ENCODE assay signal across 1 cellular context in the genomic region with DNA sequence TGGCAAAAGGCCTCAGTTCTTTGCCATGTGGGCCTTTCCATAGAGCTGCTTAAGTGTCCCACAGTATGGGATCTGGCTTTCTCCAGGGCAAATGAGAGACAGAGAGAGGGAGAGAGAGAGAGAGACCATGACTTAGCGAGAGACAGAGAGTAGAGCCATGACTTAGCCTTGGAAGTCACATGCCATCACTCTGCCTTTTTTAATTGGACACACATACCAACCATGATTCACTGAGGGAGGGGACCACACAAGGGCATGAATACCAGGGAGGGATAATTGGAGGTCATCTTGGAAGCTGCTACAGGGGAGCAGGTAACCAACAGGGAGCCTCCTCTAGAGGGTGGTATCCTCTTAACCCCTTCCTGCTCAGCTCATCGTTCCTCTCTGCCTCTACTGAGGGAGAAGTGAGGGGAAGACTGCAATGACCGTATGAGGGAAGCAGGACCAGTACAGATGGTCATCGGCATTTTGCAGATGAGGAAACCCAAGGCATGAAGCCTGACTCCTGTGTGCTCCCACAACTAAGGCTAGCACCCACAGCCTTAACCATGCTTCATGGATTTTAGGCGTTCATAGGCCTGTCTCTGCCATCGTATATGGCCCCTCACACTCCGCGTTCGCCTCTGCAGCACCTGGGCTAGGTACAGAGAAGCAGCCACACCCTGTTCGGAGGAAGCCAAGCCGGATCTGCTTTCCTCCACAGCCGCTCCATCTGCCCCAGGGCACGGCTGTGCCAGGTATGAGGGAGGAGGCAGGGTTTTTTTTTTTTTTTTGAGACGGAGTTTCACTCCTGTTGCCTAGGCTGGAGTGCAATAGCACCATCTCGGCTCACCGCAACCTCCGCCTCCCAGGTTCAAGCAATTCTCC.
TF ChIP-seq lines count a peak whose summit lies in the region.

No MANE protein-coding gene starts in this region.

TF ChIP-seq in IMR-90, 13 proteins besides CTCF, POLR2A, EP300 and RAD21:
- TF ChIP-seq, protein P1, sequence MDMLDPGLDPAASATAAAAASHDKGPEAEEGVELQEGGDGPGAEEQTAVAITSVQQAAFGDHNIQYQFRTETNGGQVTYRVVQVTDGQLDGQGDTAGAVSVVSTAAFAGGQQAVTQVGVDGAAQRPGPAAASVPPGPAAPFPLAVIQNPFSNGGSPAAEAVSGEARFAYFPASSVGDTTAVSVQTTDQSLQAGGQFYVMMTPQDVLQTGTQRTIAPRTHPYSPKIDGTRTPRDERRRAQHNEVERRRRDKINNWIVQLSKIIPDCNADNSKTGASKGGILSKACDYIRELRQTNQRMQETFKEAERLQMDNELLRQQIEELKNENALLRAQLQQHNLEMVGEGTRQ (IDR thresholded peaks at IDR 0.05; ENCODE audit: low read depth, low read length): 0 out of 2 replicates have a peak, but pooled peaks have one; percentile 15
- no peak for TF ChIP-seq CHD1 (IDR thresholded peaks at IDR 0.05; ENCODE audit: low read depth, low read length)
- no peak for TF ChIP-seq SMC3 (IDR thresholded peaks at IDR 0.05; ENCODE audit: low read depth, low read length)
- no peak for TF ChIP-seq MAFK (IDR thresholded peaks at IDR 0.05; ENCODE audit: low read depth, low read length)
